ENCODE assay signal across 8 cellular contexts in the genomic region with DNA sequence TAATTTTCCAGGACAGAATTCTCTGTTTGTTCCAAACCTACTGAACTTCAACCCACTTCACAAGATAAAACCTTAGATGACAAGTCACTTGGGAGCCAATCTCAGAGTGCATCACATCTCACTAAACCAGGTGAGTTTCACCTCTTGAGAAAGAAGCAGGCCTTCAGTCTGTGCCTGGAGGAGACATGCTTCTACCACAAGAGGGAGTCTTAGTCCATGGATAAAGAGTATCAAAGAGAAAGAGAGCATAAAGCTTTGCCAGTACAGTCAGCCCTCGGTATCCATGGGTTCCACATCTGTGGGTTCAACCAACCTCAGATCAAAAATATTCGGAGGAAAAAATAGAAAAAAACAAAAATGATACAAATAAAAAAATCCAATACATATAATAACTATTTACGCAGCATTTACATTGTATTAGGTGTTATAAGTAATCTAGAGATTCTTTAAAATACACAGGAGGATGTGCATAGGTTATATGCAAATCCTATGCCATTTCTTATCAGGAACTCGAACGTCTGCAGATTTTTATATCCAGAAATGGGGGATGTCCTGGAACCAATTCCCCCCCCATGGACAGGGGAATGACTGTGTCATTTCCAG. TPM values are rescaled to one million over a fixed set of nuclear protein-coding genes. Genes with fewer than 3 reads are reported as not detected.
DNase-seq lines count a peak whose midpoint lies in the region; ATAC-seq, FAIRE-seq and TF ChIP-seq lines count a peak whose summit lies in the region.

No MANE protein-coding gene starts in this region.

- H3K9me3 Mint-ChIP-seq in GM23338: no peaks in the 10 kb centered on the region
- no peaks in the 10 kb centered on the region for H3K9me3 Mint-ChIP-seq in brain

- H3K27me3 ChIP-seq in GM23338 (ENCODE audit: insufficient read depth) (no peaks in the 10 kb centered on the region), uterus (no peaks in the 10 kb centered on the region)

- H3K36me3 ChIP-seq in GM23338 (ENCODE audit: insufficient read depth): 0 out of 2 replicates have a peak, but pooled peaks cover 4% of the 10 kb centered on the region
- H3K36me3 ChIP-seq in uterus: no peaks in the 10 kb centered on the region

- no peak for FAIRE-seq in D721Med (lab: Jason Lieb, UNC)

- no peaks in the 10 kb centered on the region for H3K4me1 Mint-ChIP-seq in GM23338
- no peaks in the 10 kb centered on the region for H3K4me1 Mint-ChIP-seq in brain

- H3K4me3 ChIP-seq in GM23338: no peak overlapping the region
- no peak overlapping the region for H3K4me3 ChIP-seq in uterus

- no peaks in the 10 kb centered on the region for H3K9me3 ChIP-seq in uterus

- no peak overlapping the region for H3K4me2 ChIP-seq in GM23338

- H3K27me3 Mint-ChIP-seq in GM23338 (ENCODE audit: insufficient read depth, low read depth, poor library complexity): no peaks in the 10 kb centered on the region
- H3K27me3 Mint-ChIP-seq in brain: no peaks in the 10 kb centered on the region

- H3K9me2 ChIP-seq in GM23338 (ENCODE audit: insufficient read depth): no peaks in the 10 kb centered on the region

- peaks cover 9% of the 10 kb centered on the region for H3K36me3 Mint-ChIP-seq in GM23338 (ENCODE audit: low read depth)
- H3K36me3 Mint-ChIP-seq in brain: peaks cover 43% of the 10 kb centered on the region

- H3F3A ChIP-seq in GM23338 (replicated peaks; ENCODE audit: low read depth): no peaks in the 10 kb centered on the region; the same call in 1 of the 2 replicates

- H3K4me3 Mint-ChIP-seq in GM23338: no peak overlapping the region
- H3K4me3 Mint-ChIP-seq in brain: no peak overlapping the region

- TF ChIP-seq POLR2A in uterus (IDR thresholded peaks at IDR 0.05): no peak

- intact Hi-C loops in uterus (cut with DNase I; ENCODE audit: low total_unique reads): no loop called here

- H3K27ac ChIP-seq in GM23338 (ENCODE audit: low read depth) (no peak overlapping the region), uterus (no peak overlapping the region)

- H4K20me1 ChIP-seq in GM23338 (replicated peaks; ENCODE audit: insufficient read depth): no peaks in the 10 kb centered on the region

- no peak for DNase-seq in D721Med (ENCODE audit: insufficient read length, low spot score)
- peak; percentile 92 for DNase-seq in GM23338 (ENCODE audit: low spot score)
- peak; percentile 79 for DNase-seq in NCI-H82 (lab: John Stamatoyannopoulos, UW)
- peak; percentile 70 for DNase-seq in kidney tubule cell (ENCODE audit: low spot score)
- DNase-seq in uterus: no peak
- no peak for DNase-seq in ecto neural progenitor cell (ENCODE audit: low spot score)

- no peak overlapping the region for H2AFZ ChIP-seq in GM23338

- ATAC-seq in GM23338 (peak; percentile 98), HG02884 (IDR thresholded peaks at IDR 0.05; ENCODE audit: unreplicated experiment) (no peak)

- H3K79me2 ChIP-seq in GM23338 (replicated peaks; ENCODE audit: insufficient read depth): no peaks in the 10 kb centered on the region

- no peaks in the 10 kb centered on the region for H3K4me1 ChIP-seq in GM23338 (ENCODE audit: insufficient read depth)
- H3K4me1 ChIP-seq in uterus: no peaks in the 10 kb centered on the region

- TF ChIP-seq CTCF in D721Med (IDR thresholded peaks at IDR 0.05; ENCODE audit: insufficient read depth, missing control alignments) (peak; percentile 88), GM23338 (conservative IDR thresholded peaks at IDR 0.05; ENCODE audit: low read depth in 2 of 2) (peak; percentile 90 to 93), brain (conservative IDR thresholded peaks at IDR 0.05) (peak; percentile 70 to 72), uterus (IDR thresholded peaks at IDR 0.05) (peak in 3 of 4 experiments; percentile 24 to 34 (median 30))

- H3K27ac Mint-ChIP-seq in GM23338: no peak overlapping the region
- H3K27ac Mint-ChIP-seq in brain: peak overlapping the region in 2 of 5 experiments; percentile 44 to 70

TF ChIP-seq in GM23338, 12 proteins besides CTCF, POLR2A, EP300 and RAD21 (continues in another document):
- TF ChIP-seq EZH2 (IDR thresholded peaks at IDR 0.05; ENCODE audit: low read depth, unreplicated experiment) (no peak), NANOG (IDR thresholded peaks at IDR 0.05; ENCODE audit: borderline replicate concordance) (no peak), CREB1 (CRISPR knock-in tag; IDR thresholded peaks at IDR 0.05; ENCODE audit: low read depth) (no peak), POLR2AphosphoS5 (IDR thresholded peaks at IDR 0.05; ENCODE audit: low read depth) (no peak), ZNF331 (CRISPR knock-in tag; IDR thresholded peaks at IDR 0.05; ENCODE audit: low read depth) (no peak), EZH2phosphoT487 (IDR thresholded peaks at IDR 0.05; ENCODE audit: unreplicated experiment) (no peak), JUNB (IDR thresholded peaks at IDR 0.05; ENCODE audit: unreplicated experiment) (no peak), STAT1 (IDR thresholded peaks at IDR 0.05; ENCODE audit: unreplicated experiment) (no peak)
- TF ChIP-seq, protein P1, sequence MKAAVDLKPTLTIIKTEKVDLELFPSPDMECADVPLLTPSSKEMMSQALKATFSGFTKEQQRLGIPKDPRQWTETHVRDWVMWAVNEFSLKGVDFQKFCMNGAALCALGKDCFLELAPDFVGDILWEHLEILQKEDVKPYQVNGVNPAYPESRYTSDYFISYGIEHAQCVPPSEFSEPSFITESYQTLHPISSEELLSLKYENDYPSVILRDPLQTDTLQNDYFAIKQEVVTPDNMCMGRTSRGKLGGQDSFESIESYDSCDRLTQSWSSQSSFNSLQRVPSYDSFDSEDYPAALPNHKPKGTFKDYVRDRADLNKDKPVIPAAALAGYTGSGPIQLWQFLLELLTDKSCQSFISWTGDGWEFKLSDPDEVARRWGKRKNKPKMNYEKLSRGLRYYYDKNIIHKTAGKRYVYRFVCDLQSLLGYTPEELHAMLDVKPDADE (IDR thresholded peaks at IDR 0.05): no peak
- TF ChIP-seq, protein P2, sequence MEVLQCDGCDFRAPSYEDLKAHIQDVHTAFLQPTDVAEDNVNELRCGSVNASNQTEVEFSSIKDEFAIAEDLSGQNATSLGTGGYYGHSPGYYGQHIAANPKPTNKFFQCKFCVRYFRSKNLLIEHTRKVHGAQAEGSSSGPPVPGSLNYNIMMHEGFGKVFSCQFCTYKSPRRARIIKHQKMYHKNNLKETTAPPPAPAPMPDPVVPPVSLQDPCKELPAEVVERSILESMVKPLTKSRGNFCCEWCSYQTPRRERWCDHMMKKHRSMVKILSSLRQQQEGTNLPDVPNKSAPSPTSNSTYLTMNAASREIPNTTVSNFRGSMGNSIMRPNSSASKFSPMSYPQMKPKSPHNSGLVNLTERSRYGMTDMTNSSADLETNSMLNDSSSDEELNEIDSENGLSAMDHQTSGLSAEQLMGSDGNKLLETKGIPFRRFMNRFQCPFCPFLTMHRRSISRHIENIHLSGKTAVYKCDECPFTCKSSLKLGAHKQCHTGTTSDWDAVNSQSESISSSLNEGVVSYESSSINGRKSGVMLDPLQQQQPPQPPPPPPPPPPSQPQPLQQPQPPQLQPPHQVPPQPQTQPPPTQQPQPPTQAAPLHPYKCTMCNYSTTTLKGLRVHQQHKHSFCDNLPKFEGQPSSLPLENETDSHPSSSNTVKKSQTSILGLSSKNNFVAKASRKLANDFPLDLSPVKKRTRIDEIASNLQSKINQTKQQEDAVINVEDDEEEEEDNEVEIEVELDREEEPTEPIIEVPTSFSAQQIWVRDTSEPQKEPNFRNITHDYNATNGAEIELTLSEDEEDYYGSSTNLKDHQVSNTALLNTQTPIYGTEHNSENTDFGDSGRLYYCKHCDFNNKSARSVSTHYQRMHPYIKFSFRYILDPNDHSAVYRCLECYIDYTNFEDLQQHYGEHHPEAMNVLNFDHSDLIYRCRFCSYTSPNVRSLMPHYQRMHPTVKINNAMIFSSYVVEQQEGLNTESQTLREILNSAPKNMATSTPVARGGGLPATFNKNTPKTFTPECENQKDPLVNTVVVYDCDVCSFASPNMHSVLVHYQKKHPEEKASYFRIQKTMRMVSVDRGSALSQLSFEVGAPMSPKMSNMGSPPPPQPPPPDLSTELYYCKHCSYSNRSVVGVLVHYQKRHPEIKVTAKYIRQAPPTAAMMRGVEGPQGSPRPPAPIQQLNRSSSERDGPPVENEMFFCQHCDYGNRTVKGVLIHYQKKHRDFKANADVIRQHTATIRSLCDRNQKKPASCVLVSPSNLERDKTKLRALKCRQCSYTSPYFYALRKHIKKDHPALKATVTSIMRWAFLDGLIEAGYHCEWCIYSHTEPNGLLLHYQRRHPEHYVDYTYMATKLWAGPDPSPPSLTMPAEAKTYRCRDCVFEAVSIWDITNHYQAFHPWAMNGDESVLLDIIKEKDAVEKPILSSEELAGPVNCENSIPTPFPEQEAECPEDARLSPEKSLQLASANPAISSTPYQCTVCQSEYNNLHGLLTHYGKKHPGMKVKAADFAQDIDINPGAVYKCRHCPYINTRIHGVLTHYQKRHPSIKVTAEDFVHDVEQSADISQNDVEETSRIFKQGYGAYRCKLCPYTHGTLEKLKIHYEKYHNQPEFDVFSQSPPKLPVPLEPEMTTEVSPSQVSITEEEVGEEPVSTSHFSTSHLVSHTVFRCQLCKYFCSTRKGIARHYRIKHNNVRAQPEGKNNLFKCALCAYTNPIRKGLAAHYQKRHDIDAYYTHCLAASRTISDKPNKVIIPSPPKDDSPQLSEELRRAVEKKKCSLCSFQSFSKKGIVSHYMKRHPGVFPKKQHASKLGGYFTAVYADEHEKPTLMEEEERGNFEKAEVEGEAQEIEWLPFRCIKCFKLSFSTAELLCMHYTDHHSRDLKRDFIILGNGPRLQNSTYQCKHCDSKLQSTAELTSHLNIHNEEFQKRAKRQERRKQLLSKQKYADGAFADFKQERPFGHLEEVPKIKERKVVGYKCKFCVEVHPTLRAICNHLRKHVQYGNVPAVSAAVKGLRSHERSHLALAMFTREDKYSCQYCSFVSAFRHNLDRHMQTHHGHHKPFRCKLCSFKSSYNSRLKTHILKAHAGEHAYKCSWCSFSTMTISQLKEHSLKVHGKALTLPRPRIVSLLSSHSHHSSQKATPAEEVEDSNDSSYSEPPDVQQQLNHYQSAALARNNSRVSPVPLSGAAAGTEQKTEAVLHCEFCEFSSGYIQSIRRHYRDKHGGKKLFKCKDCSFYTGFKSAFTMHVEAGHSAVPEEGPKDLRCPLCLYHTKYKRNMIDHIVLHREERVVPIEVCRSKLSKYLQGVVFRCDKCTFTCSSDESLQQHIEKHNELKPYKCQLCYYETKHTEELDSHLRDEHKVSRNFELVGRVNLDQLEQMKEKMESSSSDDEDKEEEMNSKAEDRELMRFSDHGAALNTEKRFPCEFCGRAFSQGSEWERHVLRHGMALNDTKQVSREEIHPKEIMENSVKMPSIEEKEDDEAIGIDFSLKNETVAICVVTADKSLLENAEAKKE (CRISPR knock-in tag; IDR thresholded peaks at IDR 0.05): no peak

RNA-seq across cellular contexts. Expression of a gene that starts 37.7 kb away (rescaled TPM):
- total RNA-seq in GM23338 (2014; rRNA removed; shearing (Covaris generic)): 38.7 and 41.2 TPM in 2 replicates
- polyA plus RNA-seq in GM23338 (2016; fragmentation: Nextera tagmentation; extraction: Ambion mirVana): 34.3 and 36.7 TPM in 2 replicates
- polyA plus RNA-seq in brain (ENCODE audit: insufficient read depth, low read depth, low replicate concordance): 27.2 TPM
- total RNA-seq in uterus: 10 to 100 TPM; 10.4 to 70.0 (median 32.6) TPM

Comparison
In these comparisons a context has a peak if more than half of its experiments do, and no peak if none do; other contexts are left out.
1. DNase-seq: peak in GM23338 (single experiment), NCI-H82 (single experiment) and kidney tubule cell (single experiment); none in D721Med (single experiment), uterus (0 of 2) and ecto neural progenitor cell (single experiment).
2. CTCF ChIP-seq: peak in every context shown above with its lines; median percentile 92 in GM23338; 88 in D721Med; 71 in brain; 30 in uterus.